8 cellular contexts compared by ENCODE assay signal in the genomic region with DNA sequence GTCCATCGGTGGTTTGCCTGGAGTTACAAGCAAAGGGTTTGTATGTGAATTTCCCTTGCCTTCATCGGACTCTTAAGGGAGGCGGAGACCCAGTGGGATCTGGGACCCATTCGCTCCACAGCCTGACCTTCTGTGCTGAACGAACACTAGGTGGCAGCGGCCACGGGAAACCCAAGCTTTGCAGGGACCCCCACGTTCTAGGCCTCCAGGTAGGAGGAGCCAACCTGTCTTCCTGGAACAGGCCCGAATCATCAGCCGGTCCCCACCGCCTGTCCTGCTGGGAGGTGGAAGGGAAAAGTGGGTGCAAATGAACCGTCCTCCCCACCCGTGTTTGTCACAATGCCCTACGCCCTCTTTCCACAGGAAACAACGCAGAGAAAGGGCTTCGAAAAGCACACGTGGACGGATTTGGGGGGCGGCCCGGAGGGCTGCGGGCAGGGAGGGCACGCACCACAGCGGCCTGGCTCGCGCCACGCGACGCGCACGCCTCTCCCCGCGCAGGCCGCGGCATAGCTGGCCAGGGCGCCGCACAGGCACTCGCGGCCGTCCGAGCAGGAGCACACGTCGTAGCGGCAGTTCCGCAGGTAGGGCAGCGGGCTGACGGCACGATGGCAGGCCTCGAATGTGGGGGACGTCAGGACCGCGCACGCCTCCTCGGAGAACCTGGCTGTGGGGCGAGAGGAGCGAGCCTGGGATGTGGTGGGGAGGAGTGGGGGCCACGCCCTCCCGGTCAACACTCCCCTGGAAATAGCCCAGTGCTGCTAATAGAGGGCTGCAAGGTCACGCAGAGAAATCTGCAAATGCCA.
DNase-seq lines count a peak whose midpoint lies in the region; ATAC-seq and TF ChIP-seq lines count a peak whose summit lies in the region.

No MANE protein-coding gene starts in this region.

- H3K36me3 ChIP-seq in BE2C (no peaks in the 10 kb centered on the region), ascending aorta (no peaks in the 10 kb centered on the region), lower lobe of right lung (peaks cover 28% of the 10 kb centered on the region)

- H3K4me3 ChIP-seq in BE2C (ENCODE audit: low read depth, low read length) = no peak overlapping the region
- H3K4me3 ChIP-seq in ascending aorta = peak overlapping the region; percentile 2 to 11
- H3K4me3 ChIP-seq in lower lobe of right lung = peak overlapping the region; percentile 17

- H3K27ac ChIP-seq in ascending aorta (no peak overlapping the region), lower lobe of right lung (no peak overlapping the region)

- peaks cover 8% of the 10 kb centered on the region; the same call in 1 of the 2 replicates for H3K4me1 ChIP-seq in BE2C
- H3K4me1 ChIP-seq in ascending aorta = peaks cover 0 to 17% of the 10 kb centered on the region in 2 donors
- H3K4me1 ChIP-seq in lower lobe of right lung = peaks cover 19% of the 10 kb centered on the region

- H3K27me3 ChIP-seq in BE2C (no peaks in the 10 kb centered on the region), ascending aorta (no peaks in the 10 kb centered on the region), lower lobe of right lung (ENCODE audit: low read depth) (peaks cover 6% of the 10 kb centered on the region)

- TF ChIP-seq CTCF in BE2C (IDR thresholded peaks at IDR 0.05; ENCODE audit: low read depth, low read length) (peak; percentile 63), ascending aorta (IDR thresholded peaks at IDR 0.05) (peak in 1 of 3 experiments; percentile 18), lower lobe of right lung (IDR thresholded peaks at IDR 0.05) (peak; percentile 36)

- intact Hi-C loops in ascending aorta (cut with DNase I) = no loop called here
- intact Hi-C loops in lower lobe of right lung (cut with DNase I) = no loop called here

- DNase-seq in BE2C (peak; percentile 60), HuH-7.5 (ENCODE audit: low spot score) (peak; percentile 62), ascending aorta (ENCODE audit: low spot score in 2 of 2) (no peak), lower lobe of right lung (no peak), hepatic stellate cell (ENCODE audit: low spot score) (no peak)

- ATAC-seq in lower lobe of right lung (peak in 1 of 2 donors; percentile 33), HG02678 (IDR thresholded peaks at IDR 0.05; ENCODE audit: unreplicated experiment) (no peak), GM21367 (IDR thresholded peaks at IDR 0.05; ENCODE audit: unreplicated experiment) (no peak), HG02840 (IDR thresholded peaks at IDR 0.05; ENCODE audit: low FRiP score, unreplicated experiment) (no peak)

- H3K9me3 ChIP-seq in BE2C (no peaks in the 10 kb centered on the region; the same call in 1 of the 2 replicates), ascending aorta (no peaks in the 10 kb centered on the region), lower lobe of right lung (no peaks in the 10 kb centered on the region)

Comparison
In these comparisons a context has a peak if more than half of its experiments do, and no peak if none do; other contexts are left out.
1. DNase-seq: peak in BE2C (single experiment) and HuH-7.5 (single experiment); none in ascending aorta (0 of 2), lower lobe of right lung (single experiment) and hepatic stellate cell (single experiment).